ENCODE assay signal across 8 cellular contexts in genomic region chr7:23299770-23300300, GRCh38. TPM values are rescaled to one million over a fixed set of nuclear protein-coding genes. Genes with fewer than 3 reads are reported as not detected.
A peak's percentile ranks its signal among the peaks of the same experiment; 100 is the strongest.
DNase-seq lines count a peak whose midpoint lies in the region; ATAC-seq and TF ChIP-seq lines count a peak whose summit lies in the region.

No MANE protein-coding gene starts in this region.

- H3K4me1 ChIP-seq in OCI-LY3 (ENCODE audit: low read length) (peaks cover 11% of the 10 kb centered on the region; the same call in 1 of the 2 replicates), endodermal cell (ENCODE audit: control insufficient read depth, insufficient read depth, low read length) (peaks cover 7% of the 10 kb centered on the region), neuron (ENCODE audit: insufficient read depth, low read length) (peaks cover 10% of the 10 kb centered on the region)

- WGBS in endodermal cell (ENCODE audit: insufficient coverage in 1 of 2, insufficient read length in 1 of 2), 2 experiments: 26% methylated on average over 12 of the region's 12 CpGs; no CpG with 5 or more reads in 1 of the 2 experiments

- H3K9ac ChIP-seq in OCI-LY3 (ENCODE audit: low read length) (peak overlapping the region; percentile 85), endodermal cell (ENCODE audit: extremely low read depth, low read length, poor library complexity, severe bottlenecking) (peak overlapping the region; percentile 86)

- H3K27ac ChIP-seq in OCI-LY3 (ENCODE audit: low read length) (no peak overlapping the region), endodermal cell (ENCODE audit: low read depth, low read length) (no peak overlapping the region)

- no peaks in the 10 kb centered on the region; the same call in 1 of the 2 replicates for H4K20me1 ChIP-seq in OCI-LY3 (ENCODE audit: insufficient read depth, low read length)

- TF ChIP-seq CTCF in OCI-LY3 (IDR thresholded peaks at IDR 0.05; ENCODE audit: low read depth, low read length) (no peak), endodermal cell (conservative IDR thresholded peaks at IDR 0.05) (no peak)

- no peak for DNase-seq in activated CD8-positive, alpha-beta memory T cell treated with anti-CD3 and anti-CD28 coated beads, Interleukin-2, amount 10 ng/mL, durations not matched to agents 7 days and 5 days
- DNase-seq in activated CD8-positive, alpha-beta memory T cell treated with anti-CD3 and anti-CD28 coated beads, Interleukin-2, amount 50 U/mL, for 4 hours: no peak
- DNase-seq in endodermal cell (no peak), DMS53 treated with DMSO at 0.1 percent for 48 hours (lab: John Stamatoyannopoulos, UW; ENCODE audit: unreplicated experiment) (no peak), NCI-H446 treated with DMSO at 0.1 percent for 48 hours (lab: John Stamatoyannopoulos, UW) (no peak)
- no peak for DNase-seq in NK-92 treated with Interleukin-12 subunit alpha and Interleukin-12 subunit beta, amount 100 ng/mL, for 24 hours (lab: John Stamatoyannopoulos, UW)

- H3K4me3 ChIP-seq in OCI-LY3 (ENCODE audit: low read length) (peak overlapping the region; percentile 95), endodermal cell (ENCODE audit: low read length) (peak overlapping the region; percentile 98), neuron (ENCODE audit: low read length) (peak overlapping the region; percentile 70)

- peaks cover 51% of the 10 kb centered on the region for H3K79me2 ChIP-seq in OCI-LY3 (ENCODE audit: low read length)

- peaks cover 33% of the 10 kb centered on the region for H3K36me3 Mint-ChIP-seq in activated CD8-positive, alpha-beta memory T cell treated with anti-CD3 and anti-CD28 coated beads, Interleukin-2, amount 10 ng/mL, durations not matched to agents 7 days and 5 days
- peaks cover 33% of the 10 kb centered on the region for H3K36me3 Mint-ChIP-seq in endodermal cell (ENCODE audit: low read depth)

- no peaks in the 10 kb centered on the region for H3K27me3 Mint-ChIP-seq in activated CD8-positive, alpha-beta memory T cell treated with anti-CD3 and anti-CD28 coated beads, Interleukin-2, amount 10 ng/mL, durations not matched to agents 7 days and 5 days
- peaks cover 17% of the 10 kb centered on the region for H3K27me3 Mint-ChIP-seq in endodermal cell (ENCODE audit: insufficient read depth)

- H2AFZ ChIP-seq in OCI-LY3 (ENCODE audit: low read depth, low read length) (no peak overlapping the region), neuron (ENCODE audit: low read depth, low read length) (peak overlapping the region; percentile 14)

- H3K9me3 ChIP-seq in OCI-LY3 (ENCODE audit: insufficient read depth, low read length): no peaks in the 10 kb centered on the region
- peaks cover 2% of the 10 kb centered on the region for H3K9me3 ChIP-seq in endodermal cell (ENCODE audit: control insufficient read depth, low read length)
- no peaks in the 10 kb centered on the region for H3K9me3 ChIP-seq in neuron (ENCODE audit: low read length)

- H3K36me3 ChIP-seq in OCI-LY3 (replicated peaks; ENCODE audit: low read depth, low read length) (peaks cover 11% of the 10 kb centered on the region), endodermal cell (ENCODE audit: control insufficient read depth, insufficient read depth, low read length) (peaks cover 25% of the 10 kb centered on the region), neuron (ENCODE audit: insufficient read depth, low read length) (peaks cover 22% of the 10 kb centered on the region)

- H3K9me3 Mint-ChIP-seq in activated CD8-positive, alpha-beta memory T cell treated with anti-CD3 and anti-CD28 coated beads, Interleukin-2, amount 10 ng/mL, durations not matched to agents 7 days and 5 days (ENCODE audit: low read depth): peaks cover 4% of the 10 kb centered on the region
- H3K9me3 Mint-ChIP-seq in endodermal cell: peaks cover 1% of the 10 kb centered on the region

- peak; percentile 2 for ATAC-seq in activated CD8-positive, alpha-beta memory T cell treated with anti-CD3 and anti-CD28 coated beads, Interleukin-2, amount 10 ng/mL, durations not matched to agents 7 days and 5 days

- CTCF ChIA-PET in activated CD8-positive, alpha-beta memory T cell treated with anti-CD3 and anti-CD28 coated beads, Interleukin-2, amount 10 ng/mL, durations not matched to agents 7 days and 5 days (lab: Charles Lee): interaction anchor here (0.6 to 4.4 kb wide), 6 partner anchors 16 to 231 kb away, joined by 3 to 25 read pairs (median 4); no protein-coding TSS in a partner anchor

- H3K27ac Mint-ChIP-seq in activated CD8-positive, alpha-beta memory T cell treated with anti-CD3 and anti-CD28 coated beads, Interleukin-2, amount 10 ng/mL, durations not matched to agents 7 days and 5 days: peak overlapping the region; percentile 94
- H3K27ac Mint-ChIP-seq in endodermal cell: peak overlapping the region; percentile 95

- peak overlapping the region; percentile 88 for H3K4me3 Mint-ChIP-seq in activated CD8-positive, alpha-beta memory T cell treated with anti-CD3 and anti-CD28 coated beads, Interleukin-2, amount 10 ng/mL, durations not matched to agents 7 days and 5 days
- H3K4me3 Mint-ChIP-seq in endodermal cell: peak overlapping the region; percentile 92

- H3K27me3 ChIP-seq in OCI-LY3 (ENCODE audit: low read depth, low read length) (no peaks in the 10 kb centered on the region), endodermal cell (ENCODE audit: control insufficient read depth, insufficient read depth, low read length, poor library complexity, severe bottlenecking) (peaks cover 10% of the 10 kb centered on the region), neuron (ENCODE audit: insufficient read depth, low read length) (no peaks in the 10 kb centered on the region)

- peak overlapping the region; percentile 82 for H3K4me2 ChIP-seq in OCI-LY3 (ENCODE audit: low read length)

- peaks cover 40% of the 10 kb centered on the region for H3K4me1 Mint-ChIP-seq in activated CD8-positive, alpha-beta memory T cell treated with anti-CD3 and anti-CD28 coated beads, Interleukin-2, amount 10 ng/mL, durations not matched to agents 7 days and 5 days
- peaks cover 16% of the 10 kb centered on the region for H3K4me1 Mint-ChIP-seq in endodermal cell

RNA-seq across cellular contexts. Expression of gene MALSU1, which starts 0.7 kb away (rescaled TPM):
- total RNA-seq in activated CD8-positive, alpha-beta memory T cell treated with anti-CD3 and anti-CD28 coated beads, Interleukin-2, amount 10 ng/mL, durations not matched to agents 7 days and 5 days: 10 to 100 TPM; 51.3 to 59.5 TPM
- 10 to 100 TPM; 73.5 to 87.4 TPM for total RNA-seq in endodermal cell
- 69.1 TPM for polyA plus RNA-seq in endodermal cell (2013, experiment 1 of 2)
- polyA plus RNA-seq in endodermal cell (2013, experiment 2 of 2): 64.2 TPM

RNA-seq across cellular contexts. Expression of gene GPNMB, which starts 53.3 kb away (rescaled TPM):
- total RNA-seq in activated CD8-positive, alpha-beta memory T cell treated with anti-CD3 and anti-CD28 coated beads, Interleukin-2, amount 10 ng/mL, durations not matched to agents 7 days and 5 days: under 1 TPM; 0.41 to 0.82 TPM
- total RNA-seq in endodermal cell: 1 to 10 TPM in 1 of 2 donors, under 1 TPM in 1; 0.99 to 1.1 TPM
- 0.07 TPM for polyA plus RNA-seq in endodermal cell (2013, experiment 1 of 2)
- 0.29 TPM for polyA plus RNA-seq in endodermal cell (2013, experiment 2 of 2)
